In the genomic region with DNA sequence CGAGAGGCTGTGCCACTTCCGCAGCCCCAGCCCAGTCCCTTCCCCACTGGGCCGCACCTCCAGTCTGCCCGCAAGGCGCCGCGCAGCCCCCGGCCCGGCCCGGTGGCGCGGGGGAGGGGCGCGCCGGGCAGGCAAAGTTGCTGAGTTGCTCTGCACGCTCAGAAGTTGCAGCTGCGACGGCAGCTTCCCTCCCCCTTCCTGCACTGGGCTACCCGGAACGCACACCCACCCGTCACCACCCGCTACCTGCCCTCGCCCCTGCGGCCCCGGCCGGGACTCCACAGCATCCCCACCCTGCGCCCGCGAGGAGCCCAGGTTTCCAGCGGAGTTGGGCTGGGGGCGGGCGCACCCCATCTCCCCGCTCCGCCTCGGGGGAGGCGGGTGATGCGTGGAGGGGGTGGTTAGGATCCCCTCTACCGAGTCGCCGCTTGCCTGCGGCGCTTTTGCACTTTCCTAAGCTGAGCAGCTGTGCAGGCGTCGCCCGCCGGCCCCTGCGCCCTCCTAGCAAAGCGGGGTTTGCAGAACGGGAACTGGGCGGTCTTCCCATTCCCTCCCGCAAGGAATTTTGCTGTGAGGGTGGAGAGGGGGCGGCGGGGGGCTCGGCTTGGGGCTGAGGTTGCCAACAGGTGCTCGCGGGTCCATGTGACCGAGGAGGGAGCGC, we compare ENCODE assay signal across 8 cellular contexts. TPM values are rescaled to one million over a fixed set of nuclear protein-coding genes. Genes with fewer than 3 reads are reported as not detected.
A peak's percentile ranks its signal among the peaks of the same experiment; 100 is the strongest.
DNase-seq lines count a peak whose midpoint lies in the region; ATAC-seq and TF ChIP-seq lines count a peak whose summit lies in the region.

No MANE protein-coding gene starts in this region.

- no peaks in the 10 kb centered on the region for H4K20me1 ChIP-seq in DOHH2 (ENCODE audit: control insufficient read depth, insufficient read depth, low read depth, low read length)
- no peaks in the 10 kb centered on the region for H4K20me1 ChIP-seq in osteoblast (ENCODE audit: insufficient read depth, low read length)

- H3K4me3 ChIP-seq in DOHH2 (ENCODE audit: low read length) = peak overlapping the region; percentile 71
- H3K4me3 ChIP-seq in gastroesophageal sphincter = peak overlapping the region; percentile 45 to 69
- H3K4me3 ChIP-seq in osteoblast (ENCODE audit: insufficient read depth, low read length) = peak overlapping the region; percentile 74

- no peak for TF ChIP-seq POLR2A in gastroesophageal sphincter (IDR thresholded peaks at IDR 0.05)

- no peaks in the 10 kb centered on the region for H3K36me3 ChIP-seq in DOHH2 (ENCODE audit: control insufficient read depth, low read length)
- no peaks in the 10 kb centered on the region for H3K36me3 ChIP-seq in gastroesophageal sphincter
- no peaks in the 10 kb centered on the region for H3K36me3 ChIP-seq in osteoblast (ENCODE audit: insufficient read depth, low read length)

- H3K4me2 ChIP-seq in DOHH2 (ENCODE audit: low read length) (peak overlapping the region; percentile 66), osteoblast (ENCODE audit: insufficient read depth, low read length) (peak overlapping the region; percentile 81)

- no CpG with 5 or more reads among the region's 58 CpGs for WGBS in gastroesophageal sphincter (ENCODE audit: low coverage in 1 of 2), 2 donors

- H3K79me2 ChIP-seq in DOHH2 (ENCODE audit: control insufficient read depth, low read length) (no peaks in the 10 kb centered on the region), osteoblast (ENCODE audit: insufficient read depth, low read length) (no peaks in the 10 kb centered on the region)

- DNase-seq in NCI-H69 (lab: John Stamatoyannopoulos, UW) (peak; percentile 86), osteoblast (ENCODE audit: insufficient read length, low spot score, missing footprints) (peak; percentile 88), GDM1 (lab: John Stamatoyannopoulos, UW) (no peak)
- DNase-seq in activated T-helper 1 cell treated with anti-CD3 and anti-CD28 coated beads, Interleukin-2, amount 50 U/mL, for 16 hours (ENCODE audit: low read depth in 1 of 2, low spot score in 1 of 2) = peak; percentile 17 to 20

- no peak for TF ChIP-seq EP300 in gastroesophageal sphincter (IDR thresholded peaks at IDR 0.05)

- H3F3A ChIP-seq in DOHH2 (ENCODE audit: control insufficient read depth, insufficient read depth) = 0 out of 2 replicates have a peak, but pooled peaks cover 4% of the 10 kb centered on the region

- H3K9me3 ChIP-seq in DOHH2 (ENCODE audit: control insufficient read depth, insufficient read depth, low read length) (no peaks in the 10 kb centered on the region), gastroesophageal sphincter (no peaks in the 10 kb centered on the region), osteoblast (ENCODE audit: low read depth, low read length) (no peaks in the 10 kb centered on the region)

- peak overlapping the region; percentile 69 for H2AFZ ChIP-seq in osteoblast (ENCODE audit: low read length)

- ATAC-seq in HG02588 (IDR thresholded peaks at IDR 0.05; ENCODE audit: unreplicated experiment) (peak; percentile 57), gastroesophageal sphincter (peak; percentile 60), GM21717 (IDR thresholded peaks at IDR 0.05; ENCODE audit: unreplicated experiment) (no peak)

- H3K4me1 ChIP-seq in DOHH2 (ENCODE audit: control insufficient read depth, low read length) (peaks cover 23% of the 10 kb centered on the region), gastroesophageal sphincter (peaks cover 0 to 28% (median 4%) of the 10 kb centered on the region in 3 donors), osteoblast (ENCODE audit: insufficient read depth, low read length) (peaks cover 11% of the 10 kb centered on the region)

- H3K27ac ChIP-seq in DOHH2 (ENCODE audit: low read depth, low read length) (no peak overlapping the region), gastroesophageal sphincter (peak overlapping the region in 3 of 4 donors; percentile 76 to 83 (median 82)), osteoblast (ENCODE audit: low read depth, low read length) (peak overlapping the region; percentile 63)

- H3K27me3 ChIP-seq in DOHH2 (ENCODE audit: control insufficient read depth, low read length) = peaks cover 31% of the 10 kb centered on the region
- H3K27me3 ChIP-seq in gastroesophageal sphincter = no peaks in the 10 kb centered on the region
- no peaks in the 10 kb centered on the region for H3K27me3 ChIP-seq in osteoblast (ENCODE audit: insufficient read depth, low read length)

- TF ChIP-seq CTCF in DOHH2 (IDR thresholded peaks at IDR 0.05; ENCODE audit: low read depth, low read length, poor library complexity, severe bottlenecking) (no peak), gastroesophageal sphincter (IDR thresholded peaks at IDR 0.05) (no peak), osteoblast (IDR thresholded peaks at IDR 0.05; ENCODE audit: extremely low read depth, low read depth, low read length) (no peak)

- no peaks in the 10 kb centered on the region for H3K9me2 ChIP-seq in DOHH2 (replicated peaks; ENCODE audit: control insufficient read depth, low read length)

RNA-seq across cellular contexts. Expression of a gene that starts 55.9 kb away (rescaled TPM):
- total RNA-seq in gastroesophageal sphincter (10 to 100 TPM; 20.3 to 40.8 (median 28.1) TPM), osteoblast (25.9 and 29.3 TPM in 2 replicates)
